9 cellular contexts compared by ENCODE assay signal in genomic region chr1:155130272-155131006, GRCh38. TPM values are rescaled to one million over a fixed set of nuclear protein-coding genes. Genes with fewer than 3 reads are reported as not detected.
A peak's percentile ranks its signal among the peaks of the same experiment; 100 is the strongest.
DNase-seq lines count a peak whose midpoint lies in the region; ATAC-seq and TF ChIP-seq lines count a peak whose summit lies in the region.
"Had no signal": no experiment of that assay in that cellular context is flagged by ENCODE, and none has a peak within 500 bp of the region (broad histone marks: within the 10 kb centered on the region; RNA-seq: fewer than 3 reads in every experiment).

No MANE protein-coding gene starts in this region.

- H4K8ac ChIP-seq in mesendoderm (ENCODE audit: low read depth, low read length) = no peak overlapping the region

- peaks cover 38% of the 10 kb centered on the region for H3K4me1 Mint-ChIP-seq in activated naive CD4-positive, alpha-beta T cell treated with anti-CD3 and anti-CD28 coated beads, Interleukin-2, amount 10 ng/mL, durations not matched to agents 7 days and 5 days

- TF ChIP-seq EP300 in transverse colon (IDR thresholded peaks at IDR 0.05; ENCODE audit: low read depth) = no peak

- H2BK120ac ChIP-seq in mesendoderm (ENCODE audit: low read depth, low read length) = no peak overlapping the region

- TF ChIP-seq CTCF in transverse colon (IDR thresholded peaks at IDR 0.05) (no peak), GM10248 (IDR thresholded peaks at IDR 0.05; ENCODE audit: control extremely low read depth, extremely low read depth, low read depth, missing control alignments) (no peak)

- peak overlapping the region; percentile 85 for H3K18ac ChIP-seq in mesendoderm (ENCODE audit: low read length)

- no peak overlapping the region for H2AK5ac ChIP-seq in mesendoderm (ENCODE audit: low read length)

- H3K27me3 Mint-ChIP-seq in activated naive CD4-positive, alpha-beta T cell treated with anti-CD3 and anti-CD28 coated beads, Interleukin-2, amount 10 ng/mL, durations not matched to agents 7 days and 5 days = peaks cover 57% of the 10 kb centered on the region

- CTCF ChIA-PET in activated naive CD4-positive, alpha-beta T cell treated with anti-CD3 and anti-CD28 coated beads, Interleukin-2, amount 10 ng/mL, durations not matched to agents 7 days and 5 days (lab: Charles Lee) = interaction anchor here (0.9 to 1.7 kb wide), 5 partner anchors 12 to 43 kb away, joined by 3 to 5 read pairs (median 3); partner anchors contain the start of gene KRTCAP2
- CTCF ChIA-PET in GM10248 (lab: Yijun Ruan, JAX) = interaction anchor here (0.8 to 4.4 kb wide), 11 partner anchors 12 to 121 kb away, joined by 3 to 26 read pairs (median 6); partner anchors contain the start of gene KRTCAP2

- H4K5ac ChIP-seq in mesendoderm (ENCODE audit: low read length) = peak overlapping the region; percentile 59

- peaks cover 12% of the 10 kb centered on the region for H3K27me3 ChIP-seq in mesendoderm (ENCODE audit: insufficient read depth, low read length, poor library complexity)
- no peaks in the 10 kb centered on the region for H3K27me3 ChIP-seq in transverse colon

- no peaks in the 10 kb centered on the region for H3K36me3 Mint-ChIP-seq in activated naive CD4-positive, alpha-beta T cell treated with anti-CD3 and anti-CD28 coated beads, Interleukin-2, amount 10 ng/mL, durations not matched to agents 7 days and 5 days

- peak overlapping the region; percentile 5 for H3K27ac Mint-ChIP-seq in activated naive CD4-positive, alpha-beta T cell treated with anti-CD3 and anti-CD28 coated beads, Interleukin-2, amount 10 ng/mL, durations not matched to agents 7 days and 5 days
- H3K27ac Mint-ChIP-seq: dendritic cell treated with granulocyte-macrophage colony-stimulating factor and Interleukin-4, amounts not matched to agents 40 ng/mL and 50 ng/mL, for 4 days had no signal

- H3K27ac ChIP-seq in mesendoderm (ENCODE audit: low read depth, low read length) (peak overlapping the region; percentile 72), transverse colon (peak overlapping the region; percentile 93 to 100 (median 94))

- H3K4me1 ChIP-seq in mesendoderm (ENCODE audit: control insufficient read depth, low read depth, low read length) (peaks cover 15% of the 10 kb centered on the region), transverse colon (peaks cover 9 to 92% (median 66%) of the 10 kb centered on the region in 4 donors)

- TF ChIP-seq POLR2A in transverse colon (IDR thresholded peaks at IDR 0.05) = no peak

- no CpG with 5 or more reads among the region's 6 CpGs for WGBS in mesendoderm (ENCODE audit: extremely low coverage, insufficient coverage, low lambda C conversion rate)
- WGBS in transverse colon (ENCODE audit: low coverage in 1 of 2), 2 donors = 19 to 20% methylated on average over 3 to 6 of the region's 6 CpGs

- peaks cover 1% of the 10 kb centered on the region for H3K79me1 ChIP-seq in mesendoderm (ENCODE audit: low read length)

- in situ Hi-C loops in transverse colon (cut with MboI; ENCODE audit: low pct_ligation_motif_present in 1 of 4, low pct_unique_long_range_greater_than_20kb in 1 of 4, low sequenced_read_pairs in 3 of 4) = no loop called here

- no peaks in the 10 kb centered on the region for H3K9me3 ChIP-seq in transverse colon

- H3K4me2 ChIP-seq in mesendoderm (ENCODE audit: low read length) = peak overlapping the region; percentile 96

- no peak overlapping the region for H2BK15ac ChIP-seq in mesendoderm (replicated peaks; ENCODE audit: low read depth)

- no peak overlapping the region for H3K23ac ChIP-seq in mesendoderm (ENCODE audit: low read length)

- intact Hi-C loops in transverse colon (cut with DNase I; ENCODE audit: low total_unique reads) = no loop called here

- H3K36me3 ChIP-seq in mesendoderm (ENCODE audit: control insufficient read depth, insufficient read depth, low read length) (no peaks in the 10 kb centered on the region), transverse colon (peaks cover 0 to 23% (median 6%) of the 10 kb centered on the region in 4 donors)

- H3K4ac ChIP-seq in mesendoderm (ENCODE audit: low read depth, low read length) = peak overlapping the region; percentile 49

- no peaks in the 10 kb centered on the region for H3K79me2 ChIP-seq in mesendoderm (ENCODE audit: control insufficient read depth, insufficient read depth, low read length)

- H3K9ac ChIP-seq in mesendoderm (ENCODE audit: low read length) = peak overlapping the region; percentile 65

- H3K4me3 Mint-ChIP-seq in activated naive CD4-positive, alpha-beta T cell treated with anti-CD3 and anti-CD28 coated beads, Interleukin-2, amount 10 ng/mL, durations not matched to agents 7 days and 5 days = no peak overlapping the region
- H3K4me3 Mint-ChIP-seq: dendritic cell treated with granulocyte-macrophage colony-stimulating factor and Interleukin-4, amounts not matched to agents 40 ng/mL and 50 ng/mL, for 4 days had no signal

- H2BK5ac ChIP-seq in mesendoderm (ENCODE audit: low read length) = peak overlapping the region; percentile 6

- ATAC-seq in GM19397 (IDR thresholded peaks at IDR 0.05; ENCODE audit: unreplicated experiment) (no peak), HG03460 (IDR thresholded peaks at IDR 0.05; ENCODE audit: unreplicated experiment) (no peak)

- POLR2A ChIA-PET in GM10248 (lab: Yijun Ruan, JAX) = interaction anchor here (0.6 kb wide), 1 partner anchor 12 kb away, joined by 5 read pairs; no protein-coding TSS in a partner anchor

- DNase-seq in activated naive CD4-positive, alpha-beta T cell treated with anti-CD3 and anti-CD28 coated beads, Interleukin-2, amount 10 ng/mL, durations not matched to agents 7 days and 5 days = no peak
- DNase-seq in activated naive CD4-positive, alpha-beta T cell treated with Interleukin-2 at 50 U/mL for 16 hours = no peak
- DNase-seq in dermis blood vessel endothelial cell (peak; percentile 15), mesendoderm (peak; percentile 61), transverse colon (no peak), GM10248 (ENCODE audit: extremely low spot score) (no peak)

- H3K4me3 ChIP-seq in mesendoderm (ENCODE audit: low read length) (no peak overlapping the region), transverse colon (peak overlapping the region; percentile 18 to 71 (median 62))

- H3K56ac ChIP-seq in mesendoderm (ENCODE audit: low read length) = peak overlapping the region; percentile 83

- H3K9me3 Mint-ChIP-seq in activated naive CD4-positive, alpha-beta T cell treated with anti-CD3 and anti-CD28 coated beads, Interleukin-2, amount 10 ng/mL, durations not matched to agents 7 days and 5 days = no peaks in the 10 kb centered on the region
- H3K9me3 Mint-ChIP-seq: dendritic cell treated with granulocyte-macrophage colony-stimulating factor and Interleukin-4, amounts not matched to agents 40 ng/mL and 50 ng/mL, for 4 days had no signal

RNA-seq across cellular contexts. Expression of gene EFNA1, which starts 2.8 kb away (rescaled TPM):
- total RNA-seq in dermis blood vessel endothelial cell (119 and 138 TPM in 2 replicates), transverse colon (100 to 1,000 TPM in 1 of 4 donors, 10 to 100 TPM in 3; 18.5 to 108 (median 62.7) TPM)
- polyA plus RNA-seq in mesendoderm (2013, experiment 1 of 2) = 2.2 TPM
- 1.9 TPM for polyA plus RNA-seq in mesendoderm (2013, experiment 2 of 2)

RNA-seq across cellular contexts. Expression of gene SLC50A1, which starts 5.2 kb away (rescaled TPM):
- total RNA-seq in dermis blood vessel endothelial cell (26.2 and 27.1 TPM in 2 replicates), transverse colon (100 to 1,000 TPM in 1 of 4 donors, 10 to 100 TPM in 2, 1 to 10 TPM in 1; 5.2 to 199 (median 44.4) TPM)
- polyA plus RNA-seq in mesendoderm (2013, experiment 1 of 2) = 23.4 TPM
- 22.4 TPM for polyA plus RNA-seq in mesendoderm (2013, experiment 2 of 2)

RNA-seq across cellular contexts. Expression of gene DPM3, which starts 9.9 kb away (rescaled TPM):
- 16.1 and 41.4 TPM in 2 replicates for total RNA-seq in dermis blood vessel endothelial cell
- polyA plus RNA-seq in mesendoderm (2013, experiment 1 of 2) = 84.8 TPM
- polyA plus RNA-seq in mesendoderm (2013, experiment 2 of 2) = 79.1 TPM
- total RNA-seq in transverse colon = 100 to 1,000 TPM in 1 of 4 donors, 10 to 100 TPM in 2, 1 to 10 TPM in 1; 7.2 to 130 (median 62.6) TPM

RNA-seq across cellular contexts. Expression of gene KRTCAP2, which starts 42.7 kb away (rescaled TPM):
- total RNA-seq in dermis blood vessel endothelial cell (64.4 and 128 TPM in 2 replicates), transverse colon (100 to 1,000 TPM; 106 to 240 (median 131) TPM)
- polyA plus RNA-seq in mesendoderm (2013, experiment 1 of 2) = 196 TPM
- 199 TPM for polyA plus RNA-seq in mesendoderm (2013, experiment 2 of 2)

RNA-seq across cellular contexts. Expression of gene TRIM46, which starts 43.2 kb away (rescaled TPM):
- total RNA-seq in dermis blood vessel endothelial cell (4.1 and 4.7 TPM in 2 replicates), transverse colon (under 1 TPM in 2 of 4 donors, not detected in 2; 0.41 to 0.48 TPM)
- 1.8 TPM for polyA plus RNA-seq in mesendoderm (2013, experiment 1 of 2)
- polyA plus RNA-seq in mesendoderm (2013, experiment 2 of 2) = 2.0 TPM

Comparison
In these comparisons a context has a peak if more than half of its experiments do, and no peak if none do; other contexts are left out.
1. DNase-seq: peak in dermis blood vessel endothelial cell (single experiment) and mesendoderm (single experiment); none in activated naive CD4-positive, alpha-beta T cell treated with anti-CD3 and anti-CD28 coated beads, Interleukin-2, amount 10 ng/mL, durations not matched to agents 7 days and 5 days (single experiment), activated naive CD4-positive, alpha-beta T cell treated with Interleukin-2 at 50 U/mL for 16 hours (single experiment), transverse colon (single experiment) and GM10248 (single experiment).